19 cellular contexts compared by ENCODE assay signal in genomic region chr6:39847216-39847615, GRCh38. TPM values are rescaled to one million over a fixed set of nuclear protein-coding genes. Genes with fewer than 3 reads are reported as not detected.
DNase-seq lines count a peak whose midpoint lies in the region; ATAC-seq and TF ChIP-seq lines count a peak whose summit lies in the region.
"Had no signal": no experiment of that assay in that cellular context is flagged by ENCODE, and none has a peak within 500 bp of the region (broad histone marks: within the 10 kb centered on the region; RNA-seq: fewer than 3 reads in every experiment).

No MANE protein-coding gene starts in this region.

- WGBS in heart right ventricle, 2 donors, result 46 to 50% methylated on average over 10 of the region's 10 CpGs
- 23 to 44% (median 30%) methylated on average over 10 of the region's 10 CpGs for WGBS in ovary, 3 donors

- H3K27ac ChIP-seq in heart right ventricle, result peak overlapping the region in 6 of 10 donors; percentile 10 to 55 (median 41)
- H3K27ac ChIP-seq in ovary, result peak overlapping the region in 1 of 2 donors; percentile 16

- no peaks in the 10 kb centered on the region for H3K27me3 ChIP-seq in heart right ventricle
- H3K27me3 ChIP-seq in ovary, result no peaks in the 10 kb centered on the region

- H3K36me3 ChIP-seq in heart right ventricle, result no peaks in the 10 kb centered on the region
- no peaks in the 10 kb centered on the region for H3K36me3 ChIP-seq in ovary

- peak; percentile 38 for ATAC-seq in Right ventricle myocardium inferior
- peak in 7 of 8 donors; percentile 23 to 66 (median 44) for ATAC-seq in heart right ventricle

- peak overlapping the region in 3 of 10 donors; percentile 7 to 26 (median 11) for H3K4me3 ChIP-seq in heart right ventricle
- no peak overlapping the region for H3K4me3 ChIP-seq in ovary

- no peak for TF ChIP-seq POLR2A in ovary (IDR thresholded peaks at IDR 0.05)

- TF ChIP-seq EP300 in ovary (IDR thresholded peaks at IDR 0.05), result no peak

- no peaks in the 10 kb centered on the region for H3K9me3 ChIP-seq in heart right ventricle
- H3K9me3 ChIP-seq in ovary, result no peaks in the 10 kb centered on the region

- intact Hi-C loops in Right ventricle myocardium inferior (cut with DNase I), result no loop called here
- intact Hi-C loops in cardiac septum (cut with DNase I), result no loop called here
- intact Hi-C loops in heart right ventricle (cut with DNase I), result no loop called here
- intact Hi-C loops in ovary (cut with DNase I), result loop anchor here in 1 of 4 donors (10.0 kb wide), 1 partner anchor 722 kb away; no protein-coding TSS in a partner anchor

- DNase-seq in Right ventricle myocardium inferior (ENCODE audit: missing footprints) (peak; percentile 83), cardiac septum (ENCODE audit: low spot score) (no peak), heart right ventricle (peak; percentile 40 to 61), ovary (peak; percentile 44 to 69 (median 65)), OCI-M1 (lab: John Stamatoyannopoulos, UW) (no peak), DMS 273 (lab: John Stamatoyannopoulos, UW; ENCODE audit: unreplicated experiment) (no peak), SIG-M5 (lab: John Stamatoyannopoulos, UW) (no peak)
- DNase-seq in activated naive CD4-positive, alpha-beta T cell (lab: John Stamatoyannopoulos, UW), result no peak
- DNase-seq: activated CD4-positive, alpha-beta T cell treated with anti-CD3 and anti-CD28 coated beads for 1 hour; activated naive CD4-positive, alpha-beta T cell treated with anti-CD3 and anti-CD28 coated beads, Interleukin-2, amount 10 ng/mL, durations not matched to agents 7 days and 5 days; DND-41; effector CD4-positive, alpha-beta T cell; MM.1S; NCI-H2029 treated with DMSO at 0.1 percent for 48 hours; NCI-H510A treated with DMSO at 0.1 percent for 48 hours; stimulated activated CD4-positive, alpha-beta T cell treated with anti-CD3 and anti-CD28 coated beads, Interleukin-2, amount 100 ng/mL, for 48 hours; T1000; trophoblast cell had no signal

- H3K4me1 ChIP-seq in heart right ventricle, result peaks cover 6 to 79% (median 62%) of the 10 kb centered on the region in 9 donors
- H3K4me1 ChIP-seq in ovary (ENCODE audit: insufficient read depth), result peaks cover 8% of the 10 kb centered on the region

- TF ChIP-seq CTCF in heart right ventricle (IDR thresholded peaks at IDR 0.05), result no peak
- TF ChIP-seq CTCF in ovary (IDR thresholded peaks at IDR 0.05), result no peak

RNA-seq across cellular contexts. Expression of gene DAAM2, which starts 55.0 kb away (rescaled TPM):
- total RNA-seq in Right ventricle myocardium inferior (14.7 TPM), cardiac septum (10.4 TPM), heart right ventricle (10 to 100 TPM in 9 of 10 donors, 1 to 10 TPM in 1; 7.7 to 25.9 (median 12.2) TPM), ovary (10 to 100 TPM in 6 of 7 donors, 1 to 10 TPM in 1; 8.5 to 25.2 (median 18.5) TPM)
- polyA plus RNA-seq in heart right ventricle (10 to 100 TPM in 1 of 2 donors, 1 to 10 TPM in 1; 6.0 to 16.3 TPM), ovary (10 to 100 TPM in 1 of 2 donors, 1 to 10 TPM in 1; 9.8 to 27.8 TPM)
- total RNA-seq: A172 had no signal

Comparison
In these comparisons a context has a peak if more than half of its experiments do, and no peak if none do; other contexts are left out.
1. DNase-seq: peak in Right ventricle myocardium inferior (single experiment), heart right ventricle (2 of 2) and ovary (5 of 5); none in cardiac septum (single experiment), activated naive CD4-positive, alpha-beta T cell (0 of 4), OCI-M1 (single experiment), DMS 273 (single experiment) and SIG-M5 (single experiment).